Comparison of ENCODE assay signal across 10 cellular contexts in the genomic region with DNA sequence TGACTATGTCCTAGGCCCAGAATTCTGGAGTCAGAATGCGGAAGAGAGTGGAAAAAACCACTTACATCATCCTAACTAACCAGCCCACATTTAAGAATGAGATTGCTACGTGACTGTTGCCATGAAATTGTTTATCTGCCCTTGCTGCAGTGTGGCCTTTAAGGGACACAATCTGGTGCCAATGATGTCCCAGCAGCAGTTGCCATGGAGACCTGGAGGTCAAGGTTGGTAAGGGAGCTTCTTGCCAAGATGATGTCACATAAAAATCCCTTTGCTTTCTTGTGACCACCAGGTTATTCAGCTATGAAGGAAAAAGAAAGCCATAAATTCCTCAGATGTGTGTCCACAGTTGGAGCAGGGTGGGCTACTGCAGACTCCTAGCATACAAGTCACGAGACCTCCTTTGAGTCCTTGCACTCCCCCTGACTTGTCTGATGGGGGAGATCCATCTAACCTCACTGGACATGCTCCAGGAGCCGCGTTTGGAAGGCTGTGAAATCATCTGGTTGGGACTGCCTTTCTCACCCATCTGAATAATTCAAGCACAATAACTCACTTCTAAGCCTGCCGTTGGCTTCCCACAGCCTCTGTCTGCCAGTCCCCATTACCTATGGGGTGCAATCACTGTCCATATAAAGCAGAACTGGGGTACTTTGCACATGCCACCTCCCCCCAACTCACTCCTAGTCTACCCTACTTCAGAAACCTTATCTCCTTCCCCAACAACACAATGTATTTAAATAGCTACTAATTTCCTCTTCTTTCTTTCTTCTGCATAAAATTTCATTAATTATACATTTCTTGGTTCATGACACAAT.
DNase-seq lines count a peak whose midpoint lies in the region; ATAC-seq, FAIRE-seq and TF ChIP-seq lines count a peak whose summit lies in the region.
"Had no signal": no experiment of that assay in that cellular context is flagged by ENCODE, and none has a peak within 500 bp of the region (broad histone marks: within the 10 kb centered on the region; RNA-seq: fewer than 3 reads in every experiment).

No MANE protein-coding gene starts in this region.

- no peaks in the 10 kb centered on the region for H3K36me3 ChIP-seq in K562 (ENCODE audit: control insufficient read depth, insufficient read depth, low read length)
- H3K36me3 ChIP-seq in gastrocnemius medialis = no peaks in the 10 kb centered on the region

- H3K4me3 ChIP-seq in LNCaP clone FGC (ENCODE audit: low read depth, low read length) (no peak overlapping the region), K562 (no peak overlapping the region), gastrocnemius medialis (no peak overlapping the region)

- WGBS in K562 (ENCODE audit: insufficient coverage, low coverage, missing lambda C conversion rate) = 45% methylated on average over 6 of the region's 6 CpGs

- H3K9me3 ChIP-seq in K562 (replicated peaks; ENCODE audit: control insufficient read depth, insufficient read depth, low read depth, low read length) (no peaks in the 10 kb centered on the region), gastrocnemius medialis (no peaks in the 10 kb centered on the region)

- intact Hi-C loops in K562 (cut with micrococcal nuclease) (no loop called here), gastrocnemius medialis (cut with DNase I; ENCODE audit: low total_unique reads) (loop anchor here (10.0 kb wide), 1 partner anchor 152 kb away; no protein-coding TSS in a partner anchor)

- H3K4me2 ChIP-seq in K562 (ENCODE audit: insufficient read depth, low read length) = no peak overlapping the region

- no peak overlapping the region for H3K9ac ChIP-seq in K562 (ENCODE audit: insufficient read depth in 1 of 2, low read depth in 2 of 2, low read length in 2 of 2)

- H3K79me2 ChIP-seq in K562 (ENCODE audit: control insufficient read depth, insufficient read depth, low read length) = no peaks in the 10 kb centered on the region

- DNase-seq in LNCaP clone FGC (ENCODE audit: low read depth) (peak; percentile 14), K562 (ENCODE audit: extremely low read depth in 1 of 4, low spot score in 3 of 4) (no peak), kidney tubule cell (ENCODE audit: low spot score) (peak; percentile 100), gastrocnemius medialis (no peak), activated gamma-delta T cell treated with Interleukin-2 at 50 U/mL for 16 hours (no peak), HT-29 (ENCODE audit: low spot score) (no peak), putamen (ENCODE audit: low spot score) (no peak)
- DNase-seq: KG1 had no signal

- H3K4me1 ChIP-seq in K562 (replicated peaks in 1 of 2; ENCODE audit: control insufficient read depth in 2 of 2, insufficient read depth in 2 of 2, low read length in 2 of 2) (peaks cover 10 to 16% of the 10 kb centered on the region in 2 experiments; a peak in 4 of 5 replicates), gastrocnemius medialis (peaks cover 0 to 20% of the 10 kb centered on the region in 2 donors)

- H3K27me3 ChIP-seq in K562 (ENCODE audit: control insufficient read depth in 2 of 2, insufficient read depth in 2 of 2, low read length in 2 of 2) (no peaks in the 10 kb centered on the region), gastrocnemius medialis (no peaks in the 10 kb centered on the region)

- H3K9me1 ChIP-seq in K562 (ENCODE audit: control insufficient read depth, insufficient read depth, low read length) = no peaks in the 10 kb centered on the region

- FAIRE-seq in K562 (lab: Jason Lieb, UNC) = no peak

- ATAC-seq in K562 = no peak
- ATAC-seq in gastrocnemius medialis = peak in 1 of 2 donors; percentile 14
- ATAC-seq in GM21528 (IDR thresholded peaks at IDR 0.05; ENCODE audit: low FRiP score, unreplicated experiment) = no peak

- no peak for TF ChIP-seq EP300 in K562 (IDR thresholded peaks at IDR 0.05; ENCODE audit: low read length)

- CTCF ChIA-PET in K562 (lab: Yijun Ruan, JAX; ENCODE audit: low intra/inter-chr PET ratio) = no interaction called here

- H4K20me1 ChIP-seq in K562 (replicated peaks; ENCODE audit: control insufficient read depth, insufficient read depth, low read length) = no peaks in the 10 kb centered on the region

- no peak overlapping the region; the same call in 2 of the 3 replicates for H3K27ac ChIP-seq in K562 (ENCODE audit: extremely low read depth, low read depth, low read length)
- H3K27ac ChIP-seq in gastrocnemius medialis = peak overlapping the region; percentile 39 to 69 (median 66)
- H3K27ac ChIP-seq: VCaP had no signal

- BruUV-seq in K562 (replicated peaks; lab: Mats Ljungman, UMichigan) = no TSS peak

- H2AFZ ChIP-seq in K562 (ENCODE audit: low read depth, low read length) = no peak overlapping the region

- no peak for TF ChIP-seq RAD21 in K562 (CRISPR knock-in tag; conservative IDR thresholded peaks at IDR 0.05 in 1 of 2, IDR thresholded peaks at IDR 0.05 in 1 of 2)

- no peak for TF ChIP-seq CTCF in LNCaP clone FGC (IDR thresholded peaks at IDR 0.05; ENCODE audit: control insufficient read depth, extremely low read depth, insufficient read depth)
- no peak for TF ChIP-seq CTCF in K562 (IDR thresholded peaks at IDR 0.05 in 2 of 3, conservative IDR thresholded peaks at IDR 0.05 in 1 of 3; ENCODE audit: insufficient read depth in 2 of 3, low read depth in 1 of 3, low read length in 3 of 3)
- TF ChIP-seq CTCF in gastrocnemius medialis (IDR thresholded peaks at IDR 0.05 in 4 of 5, conservative IDR thresholded peaks at IDR 0.05 in 1 of 5) = no peak

- POLR2A ChIA-PET in K562 (lab: Yijun Ruan, JAX) = interaction anchor here (0.6 kb wide), 1 partner anchor 383 kb away, joined by 3 read pairs; no protein-coding TSS in a partner anchor

- TF ChIP-seq POLR2A in K562 (conservative IDR thresholded peaks at IDR 0.05) = no peak
- TF ChIP-seq POLR2A in gastrocnemius medialis (IDR thresholded peaks at IDR 0.05) = no peak

- in situ Hi-C loops in K562 (cut with MboI) (no loop called here), gastrocnemius medialis (cut with MboI; ENCODE audit: low sequenced_read_pairs in 4 of 4) (no loop called here)

TF ChIP-seq in K562, 482 proteins besides CTCF, POLR2A, EP300 and RAD21:
- peak; percentile 74 for TF ChIP-seq RFX1 (IDR thresholded peaks at IDR 0.05)
- TF ChIP-seq HDGF (IDR thresholded peaks at IDR 0.05) = no peak
- no peak for TF ChIP-seq HDAC3 (IDR thresholded peaks at IDR 0.05; ENCODE audit: borderline replicate concordance, partially characterized antibody)
- TF ChIP-seq STAG1 (CRISPR knock-in tag; IDR thresholded peaks at IDR 0.05; ENCODE audit: borderline replicate concordance) = no peak
- TF ChIP-seq, protein P1, sequence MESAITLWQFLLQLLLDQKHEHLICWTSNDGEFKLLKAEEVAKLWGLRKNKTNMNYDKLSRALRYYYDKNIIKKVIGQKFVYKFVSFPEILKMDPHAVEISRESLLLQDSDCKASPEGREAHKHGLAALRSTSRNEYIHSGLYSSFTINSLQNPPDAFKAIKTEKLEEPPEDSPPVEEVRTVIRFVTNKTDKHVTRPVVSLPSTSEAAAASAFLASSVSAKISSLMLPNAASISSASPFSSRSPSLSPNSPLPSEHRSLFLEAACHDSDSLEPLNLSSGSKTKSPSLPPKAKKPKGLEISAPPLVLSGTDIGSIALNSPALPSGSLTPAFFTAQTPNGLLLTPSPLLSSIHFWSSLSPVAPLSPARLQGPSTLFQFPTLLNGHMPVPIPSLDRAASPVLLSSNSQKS (CRISPR knock-in tag; IDR thresholded peaks at IDR 0.05) = no peak
- TF ChIP-seq CHD2 (IDR thresholded peaks at IDR 0.05; ENCODE audit: low read depth, low read length) = no peak
- no peak for TF ChIP-seq TGIF2 (CRISPR knock-in tag; IDR thresholded peaks at IDR 0.05)
- TF ChIP-seq MECOM (CRISPR knock-in tag; IDR thresholded peaks at IDR 0.05) = no peak

Comparison
In these comparisons a context has a peak if more than half of its experiments do, and no peak if none do; other contexts are left out.
1. DNase-seq: peak in LNCaP clone FGC (single experiment) and kidney tubule cell (single experiment); none in K562 (0 of 4), gastrocnemius medialis (0 of 2), activated gamma-delta T cell treated with Interleukin-2 at 50 U/mL for 16 hours (single experiment), HT-29 (single experiment) and putamen (single experiment).